In the genomic region with DNA sequence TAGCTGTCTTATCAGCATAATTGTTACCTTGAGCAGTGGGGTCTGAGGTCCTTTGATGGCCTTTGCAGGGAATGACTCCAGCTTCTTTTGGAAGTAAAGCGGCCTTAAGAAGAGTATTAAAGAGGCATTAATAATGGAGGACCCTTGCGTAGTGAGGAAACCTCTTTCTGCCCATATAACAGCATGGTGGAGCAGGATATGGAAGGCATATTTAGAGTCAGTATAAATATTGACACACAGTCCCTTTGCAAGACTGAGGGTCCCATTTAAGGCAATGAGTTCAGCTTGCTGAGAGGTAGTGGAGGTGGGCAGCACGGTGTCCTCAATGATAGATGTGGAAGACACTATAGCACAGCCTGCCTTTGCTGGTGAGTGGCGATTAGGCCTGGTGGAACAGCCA, we compare ENCODE assay signal across 8 cellular contexts. TPM values are rescaled to one million over a fixed set of nuclear protein-coding genes. Genes with fewer than 3 reads are reported as not detected.
"Had no signal": no experiment of that assay in that cellular context is flagged by ENCODE, and none has a peak within 500 bp of the region (broad histone marks: within the 10 kb centered on the region; RNA-seq: fewer than 3 reads in every experiment).

No MANE protein-coding gene starts in this region.

- H3K9ac ChIP-seq: GM23248 had no signal

- H3K36me3 ChIP-seq: HAP-1 had no signal

- ATAC-seq: HCT116 had no signal

- H3K27ac ChIP-seq: GM23248 had no signal

- H3K4me3 ChIP-seq: GM23248, HAP-1 had no signal

- H2AFZ ChIP-seq: GM23248 had no signal

- FAIRE-seq: HTR-8/SVneo had no signal

- DNase-seq: GM23248, GOT3, H7, IMR-90 had no signal

RNA-seq across cellular contexts. Expression of a gene that starts 36.1 kb away (rescaled TPM):
- total RNA-seq: GM23248, H4 had no signal
- polyA plus RNA-seq: GM23248 had no signal
